Comparison of ENCODE assay signal across 28 cellular contexts in genomic region chr12:14571779-14572178, GRCh38. TPM values are rescaled to one million over a fixed set of nuclear protein-coding genes. Genes with fewer than 3 reads are reported as not detected.
DNase-seq lines count a peak whose midpoint lies in the region; ATAC-seq, FAIRE-seq and TF ChIP-seq lines count a peak whose summit lies in the region.
"Had no signal": no experiment of that assay in that cellular context is flagged by ENCODE, and none has a peak within 500 bp of the region (broad histone marks: within the 10 kb centered on the region; RNA-seq: fewer than 3 reads in every experiment).

No MANE protein-coding gene starts in this region.

- no peak for TF ChIP-seq POLR2A in HepG2 (IDR thresholded peaks at IDR 0.05; ENCODE audit: insufficient read depth in 1 of 2, low read depth in 2 of 2, low read length in 2 of 2)
- TF ChIP-seq POLR2A in right lobe of liver (IDR thresholded peaks at IDR 0.05): no peak
- no peak for TF ChIP-seq POLR2A in K562 (conservative IDR thresholded peaks at IDR 0.05)

- POLR2A ChIA-PET in HepG2 (lab: Yijun Ruan, JAX) (no interaction called here), K562 (lab: Yijun Ruan, JAX) (no interaction called here)

- H3K36me3 ChIP-seq in HepG2 (replicated peaks in 1 of 2; ENCODE audit: control insufficient read depth in 1 of 2, insufficient read depth in 2 of 2, low read length in 2 of 2) (no peaks in the 10 kb centered on the region), right lobe of liver (no peaks in the 10 kb centered on the region), K562 (ENCODE audit: control insufficient read depth, insufficient read depth, low read length) (no peaks in the 10 kb centered on the region), neutrophil (no peaks in the 10 kb centered on the region), psoas muscle (ENCODE audit: insufficient read depth in 1 of 2, low read depth in 1 of 2) (no peaks in the 10 kb centered on the region)
- H3K36me3 ChIP-seq: BE2C, BLaER1 had no signal

- no peaks in the 10 kb centered on the region for H3K9me3 Mint-ChIP-seq in activated naive CD4-positive, alpha-beta T cell treated with anti-CD3 and anti-CD28 coated beads, Interleukin-2, amount 50 U/mL, for 72 hours
- H3K9me3 Mint-ChIP-seq: CD8-positive, alpha-beta memory T cell had no signal

- H3K27ac ChIP-seq in HepG2 (ENCODE audit: extremely low read length, insufficient read depth, low read length) (no peak overlapping the region), right lobe of liver (no peak overlapping the region), K562 (ENCODE audit: extremely low read depth, low read depth, low read length) (no peak overlapping the region), neutrophil (peak overlapping the region; percentile 40), psoas muscle (no peak overlapping the region)
- H3K27ac ChIP-seq: 22Rv1, BLaER1 had no signal

- no peak for TF ChIP-seq RAD21 in HepG2 (CRISPR knock-in tag; IDR thresholded peaks at IDR 0.05)
- no peak for TF ChIP-seq RAD21 in Ishikawa (IDR thresholded peaks at IDR 0.05; ENCODE audit: low read depth)
- no peak for TF ChIP-seq RAD21 in K562 (CRISPR knock-in tag; conservative IDR thresholded peaks at IDR 0.05 in 1 of 2, IDR thresholded peaks at IDR 0.05 in 1 of 2)

- in situ Hi-C loops in HepG2 (cut with HindIII; ENCODE audit: extremely low pct_ligation_motif_present, low pct_unique_long_range_greater_than_20kb): no loop called here
- in situ Hi-C loops in K562 (cut with MboI): no loop called here

- DNase-seq in HepG2 (ENCODE audit: low spot score) (no peak), right lobe of liver (no peak), K562 (ENCODE audit: extremely low read depth in 1 of 4, low spot score in 3 of 4) (no peak), psoas muscle (no peak), NCI-H226 (no peak)
- no peak for DNase-seq in activated naive CD4-positive, alpha-beta T cell treated with anti-CD3 and anti-CD28 coated beads, Interleukin-2, amount 50 U/mL, for 72 hours (ENCODE audit: low spot score in 2 of 2)
- DNase-seq: ACHN; BE2C; C1 segment of cervical spinal cord; CD4-positive, alpha-beta memory T cell; CD4-positive, CD25-positive, alpha-beta regulatory T cell; CD8-positive, alpha-beta memory T cell; DMS 273 treated with DMSO at 0.1 percent for 48 hours; DMS153; DMS79; DND-41; EL; GDM1 had no signal

- BruUV-seq in HepG2 (replicated peaks; lab: Mats Ljungman, UMichigan): no TSS peak
- BruUV-seq in K562 (replicated peaks; lab: Mats Ljungman, UMichigan): no TSS peak

- H3K9ac ChIP-seq in HepG2 (ENCODE audit: insufficient read depth, low read depth, low read length): no peak overlapping the region
- no peak overlapping the region for H3K9ac ChIP-seq in K562 (ENCODE audit: insufficient read depth in 1 of 2, low read depth in 2 of 2, low read length in 2 of 2)
- H3K9ac ChIP-seq: BLaER1 had no signal

- H3K9me1 ChIP-seq in K562 (ENCODE audit: control insufficient read depth, insufficient read depth, low read length): no peaks in the 10 kb centered on the region

- no peak for TF ChIP-seq CTCF in HepG2 (CRISPR knock-in tag; IDR thresholded peaks at IDR 0.05)
- TF ChIP-seq CTCF in right lobe of liver (IDR thresholded peaks at IDR 0.05): no peak
- TF ChIP-seq CTCF in K562 (IDR thresholded peaks at IDR 0.05 in 2 of 3, conservative IDR thresholded peaks at IDR 0.05 in 1 of 3; ENCODE audit: insufficient read depth in 2 of 3, low read depth in 1 of 3, low read length in 3 of 3): no peak
- TF ChIP-seq CTCF in neutrophil (IDR thresholded peaks at IDR 0.05): no peak
- no peak for TF ChIP-seq CTCF in psoas muscle (IDR thresholded peaks at IDR 0.05)

- H2AFZ ChIP-seq in HepG2 (ENCODE audit: low read length) (no peak overlapping the region), K562 (ENCODE audit: low read depth, low read length) (no peak overlapping the region)

- TF ChIP-seq EP300 in HepG2 (IDR thresholded peaks at IDR 0.05; ENCODE audit: low read depth in 2 of 2, low read length in 2 of 2): no peak
- TF ChIP-seq EP300 in HepG2 (CRISPR knock-in tag; IDR thresholded peaks at IDR 0.05; ENCODE audit: borderline replicate concordance): no peak
- TF ChIP-seq EP300 in Ishikawa (IDR thresholded peaks at IDR 0.05; ENCODE audit: borderline replicate concordance): no peak
- TF ChIP-seq EP300 in K562 (IDR thresholded peaks at IDR 0.05; ENCODE audit: low read length): no peak

- H3K79me2 ChIP-seq in HepG2 (ENCODE audit: insufficient read depth, low read length) (no peaks in the 10 kb centered on the region), K562 (ENCODE audit: control insufficient read depth, insufficient read depth, low read length) (peaks cover 11% of the 10 kb centered on the region)

- H3K36me3 Mint-ChIP-seq in activated naive CD4-positive, alpha-beta T cell treated with anti-CD3 and anti-CD28 coated beads, Interleukin-2, amount 50 U/mL, for 72 hours: peaks cover 0 to 5% of the 10 kb centered on the region in 2 donors
- H3K36me3 Mint-ChIP-seq: CD4-positive, alpha-beta memory T cell; CD4-positive, CD25-positive, alpha-beta regulatory T cell; CD8-positive, alpha-beta memory T cell had no signal

- FAIRE-seq in HepG2 (lab: Jason Lieb, UNC) (no peak), K562 (lab: Jason Lieb, UNC) (no peak)
- FAIRE-seq: GM12878, GM12892, GM18507 had no signal

- H4K20me1 ChIP-seq in HepG2 (ENCODE audit: insufficient read depth, low read length) (no peaks in the 10 kb centered on the region), K562 (replicated peaks; ENCODE audit: control insufficient read depth, insufficient read depth, low read length) (no peaks in the 10 kb centered on the region)
- H4K20me1 ChIP-seq: BLaER1 had no signal

- CTCF ChIA-PET in HepG2 (lab: Yijun Ruan, JAX; ENCODE audit: low intra/inter-chr PET ratio, low total read pairs): no interaction called here
- CTCF ChIA-PET in K562 (lab: Yijun Ruan, JAX; ENCODE audit: low intra/inter-chr PET ratio): interaction anchor here (0.5 kb wide), 1 partner anchor 424 kb away, joined by 3 read pairs; no protein-coding TSS in a partner anchor

- H3K4me2 ChIP-seq in HepG2 (ENCODE audit: low read depth, low read length) (no peak overlapping the region), K562 (ENCODE audit: insufficient read depth, low read length) (no peak overlapping the region)
- H3K4me2 ChIP-seq: BLaER1 had no signal

- H3K9me3 ChIP-seq in HepG2 (ENCODE audit: low read length): no peaks in the 10 kb centered on the region
- H3K9me3 ChIP-seq in right lobe of liver: no peaks in the 10 kb centered on the region
- no peaks in the 10 kb centered on the region for H3K9me3 ChIP-seq in K562 (replicated peaks; ENCODE audit: control insufficient read depth, insufficient read depth, low read depth, low read length)
- H3K9me3 ChIP-seq in neutrophil: no peaks in the 10 kb centered on the region
- H3K9me3 ChIP-seq in psoas muscle: no peaks in the 10 kb centered on the region
- H3K9me3 ChIP-seq: BE2C had no signal

- H3K4me3 ChIP-seq in HepG2 (replicated peaks in 1 of 3; ENCODE audit: insufficient read depth in 1 of 3, low read depth in 2 of 3, low read length in 3 of 3): no peak overlapping the region
- H3K4me3 ChIP-seq in right lobe of liver: no peak overlapping the region
- H3K4me3 ChIP-seq in K562: no peak overlapping the region
- H3K4me3 ChIP-seq in neutrophil (ENCODE audit: low read depth in 1 of 2, low read length in 1 of 2): no peak overlapping the region
- H3K4me3 ChIP-seq in psoas muscle: no peak overlapping the region
- H3K4me3 ChIP-seq: BLaER1, GM12878 had no signal

- intact Hi-C loops in HepG2 (cut with micrococcal nuclease; ENCODE audit: unreplicated experiment): no loop called here
- intact Hi-C loops in right lobe of liver (cut with DNase I): no loop called here
- intact Hi-C loops in K562 (cut with micrococcal nuclease): no loop called here
- intact Hi-C loops in psoas muscle (cut with DNase I): no loop called here

- H3K27ac Mint-ChIP-seq in activated naive CD4-positive, alpha-beta T cell treated with anti-CD3 and anti-CD28 coated beads, Interleukin-2, amount 50 U/mL, for 72 hours: no peak overlapping the region
- H3K27ac Mint-ChIP-seq: CD4-positive, alpha-beta memory T cell; CD4-positive, CD25-positive, alpha-beta regulatory T cell; CD8-positive, alpha-beta memory T cell had no signal

- H3K27me3 ChIP-seq in HepG2 (ENCODE audit: control insufficient read depth in 1 of 2, insufficient read depth in 2 of 2, low read length in 2 of 2) (no peaks in the 10 kb centered on the region; a peak in 1 of 5 replicates), right lobe of liver (no peaks in the 10 kb centered on the region), K562 (ENCODE audit: control insufficient read depth in 2 of 2, insufficient read depth in 2 of 2, low read length in 2 of 2) (no peaks in the 10 kb centered on the region), neutrophil (no peaks in the 10 kb centered on the region), psoas muscle (ENCODE audit: insufficient read depth in 3 of 3, low read length in 2 of 3) (no peaks in the 10 kb centered on the region)
- H3K27me3 ChIP-seq: BE2C, BLaER1 had no signal

- no peak for ATAC-seq in HepG2
- no peak for ATAC-seq in right lobe of liver
- ATAC-seq in K562: no peak
- no peak for ATAC-seq in psoas muscle
- ATAC-seq in activated naive CD4-positive, alpha-beta T cell treated with anti-CD3 and anti-CD28 coated beads, Interleukin-2, amount 50 U/mL, for 72 hours: no peak

- no peaks in the 10 kb centered on the region for H3K4me1 ChIP-seq in HepG2 (ENCODE audit: insufficient read depth, low read length)
- H3K4me1 ChIP-seq in right lobe of liver: no peaks in the 10 kb centered on the region
- H3K4me1 ChIP-seq in K562 (replicated peaks in 1 of 2; ENCODE audit: control insufficient read depth in 2 of 2, insufficient read depth in 2 of 2, low read length in 2 of 2): peaks cover 0 to 10% of the 10 kb centered on the region in 2 experiments; a peak in 1 of 5 replicates
- peaks cover 93 to 98% of the 10 kb centered on the region in 2 experiments for H3K4me1 ChIP-seq in neutrophil (ENCODE audit: control insufficient read depth in 1 of 2, insufficient read depth in 1 of 2, low read depth in 1 of 2, low read length in 1 of 2)
- H3K4me1 ChIP-seq in psoas muscle: no peaks in the 10 kb centered on the region
- H3K4me1 ChIP-seq: BE2C, BLaER1 had no signal

- 50% methylated on average over 3 of the region's 3 CpGs for WGBS in HepG2 (ENCODE audit: low lambda C conversion rate)
- 86% methylated on average over 3 of the region's 3 CpGs for WGBS in right lobe of liver (ENCODE audit: insufficient coverage, low coverage, low lambda C conversion rate, missing lambda C conversion rate)
- 41% methylated on average over 3 of the region's 3 CpGs for WGBS in K562 (ENCODE audit: insufficient coverage, low coverage, missing lambda C conversion rate)
- 94 to 96% (median 95%) methylated on average over 3 of the region's 3 CpGs for WGBS in psoas muscle, 3 donors

RNA-seq across cellular contexts. Expression of gene PLBD1, which starts 4.1 kb away (rescaled TPM):
- total RNA-seq in HepG2 (2016; rRNA removed; fragmentation: Illumina TruSeq; extraction: Trizol) (not detected in 2 replicates), right lobe of liver (1 to 10 TPM; 1.7 to 7.2 (median 3.5) TPM), K562 (2014; rRNA removed) (18.4 and 20.2 TPM in 2 replicates), K562 (2014; rRNA removed; fragmentation: Illumina TruSeq; extraction: Trizol) (23.4 and 24.6 TPM in 2 replicates), K562 (2015; rRNA removed; fragmentation: Illumina TruSeq; extraction: Trizol) (27.5 and 31.0 TPM in 2 replicates), K562 (2021) (15.9 and 16.4 TPM in 2 replicates), psoas muscle (10 to 100 TPM in 1 of 4 donors, 1 to 10 TPM in 3; 6.5 to 10.6 (median 8.9) TPM)
- total RNA-seq in HepG2 (2016; cell fraction: cytosol; rRNA removed; fragmentation: Illumina TruSeq; extraction: Trizol; ENCODE audit: low read depth): not detected in 2 replicates
- not detected in 2 replicates for total RNA-seq in HepG2 (2016; cell fraction: insoluble cytoplasmic fraction; rRNA removed; fragmentation: Illumina TruSeq; extraction: Trizol)
- total RNA-seq in HepG2 (2016; cell fraction: membrane; rRNA removed; fragmentation: Illumina TruSeq; extraction: Trizol): not detected in 2 replicates
- total RNA-seq in HepG2 (2016; cell fraction: nucleus; rRNA removed; fragmentation: Illumina TruSeq; extraction: Trizol): not detected in 2 replicates
- polyA plus RNA-seq in HepG2 (2011; rRNA removed) (not detected in 2 replicates), K562 (2011; rRNA removed) (27.0 and 37.0 TPM in 2 replicates), K562 (2014; fragmentation: Illumina TruSeq; extraction: Trizol) (19.6 and 26.3 TPM in 2 replicates), K562 (2014; fragmentation: Nextera tagmentation; extraction: Ambion mirVana) (1 to 10 TPM; 7.1 to 8.5 TPM), K562 (2014; rRNA removed) (20.6 and 23.3 TPM in 2 replicates), psoas muscle (1 to 10 TPM; 3.7 to 5.6 (median 4.4) TPM)
- polyA plus RNA-seq in HepG2 (2011; cell fraction: cytosol; rRNA removed): not detected in 2 replicates
- polyA plus RNA-seq in HepG2 (2011; cell fraction: nucleus; rRNA removed): not detected in 2 replicates
- polyA plus RNA-seq in HepG2 (2012): not detected in 2 replicates
- polyA plus RNA-seq in HepG2 (2016; cell fraction: cytosol; fragmentation: Illumina TruSeq; extraction: Trizol; ENCODE audit: low read depth): not detected in 2 replicates
- polyA plus RNA-seq in HepG2 (2016; cell fraction: insoluble cytoplasmic fraction; fragmentation: Illumina TruSeq; extraction: Trizol; ENCODE audit: low read depth): not detected in 2 replicates
- not detected in 2 replicates for polyA plus RNA-seq in HepG2 (2016; cell fraction: membrane; fragmentation: Illumina TruSeq; extraction: Trizol; ENCODE audit: low read depth)
- not detected in 2 replicates for polyA plus RNA-seq in HepG2 (2016; cell fraction: nucleus; fragmentation: Illumina TruSeq; extraction: Trizol; ENCODE audit: insufficient read depth, low read depth)
- not detected in 2 replicates for polyA minus RNA-seq in HepG2 (2011; rRNA and poly(A)+ RNA removed; ENCODE audit: low replicate concordance)
- polyA minus RNA-seq in HepG2 (2011; cell fraction: cytosol; rRNA and poly(A)+ RNA removed): not detected in 2 replicates
- not detected in 2 replicates for polyA minus RNA-seq in HepG2 (2011; cell fraction: nucleus; rRNA and poly(A)+ RNA removed)
- 35.2 and 42.5 TPM in 2 replicates for total RNA-seq in K562 (2011; cell fraction: chromatin; rRNA removed; ENCODE audit: low replicate concordance)
- total RNA-seq in K562 (2011; cell fraction: nucleolus; rRNA removed): 27.8 and 32.9 TPM in 2 replicates
- total RNA-seq in K562 (2011; cell fraction: nucleoplasm; rRNA removed): 31.0 and 41.1 TPM in 2 replicates
- 13.8 and 17.6 TPM in 2 replicates for polyA plus RNA-seq in K562 (2011; cell fraction: cytosol; rRNA removed)
- polyA plus RNA-seq in K562 (2011; cell fraction: nucleus; rRNA removed): 5.5 and 9.9 TPM in 2 replicates
- 17.3 and 18.3 TPM in 2 replicates for polyA plus RNA-seq in K562 (2012)
- 30.5 and 35.7 TPM in 2 replicates for polyA minus RNA-seq in K562 (2011; rRNA and poly(A)+ RNA removed)
- 8.2 and 12.9 TPM in 2 replicates for polyA minus RNA-seq in K562 (2011; cell fraction: cytosol; rRNA and poly(A)+ RNA removed)
- 5.8 and 16.7 TPM in 2 replicates for polyA minus RNA-seq in K562 (2011; cell fraction: nucleus; rRNA and poly(A)+ RNA removed)
- not detected for total RNA-seq in activated naive CD4-positive, alpha-beta T cell treated with anti-CD3 and anti-CD28 coated beads, Interleukin-2, amount 50 U/mL, for 72 hours
- total RNA-seq: A172; A673; CD4-positive, CD25-positive, alpha-beta regulatory T cell; G401 had no signal
- polyA plus RNA-seq: CD8-positive, alpha-beta memory T cell had no signal

Comparison
In these comparisons a context has a peak if more than half of its experiments do, and no peak if none do; other contexts are left out.
1. Of the 241 proteins assayed by ChIP-seq in both HepG2 and K562: peak only in HepG2: none; only in K562: CEBPG; in both: CEBPB; in neither: 239.